ENCODE assay signal across 9 cellular contexts in the genomic region with DNA sequence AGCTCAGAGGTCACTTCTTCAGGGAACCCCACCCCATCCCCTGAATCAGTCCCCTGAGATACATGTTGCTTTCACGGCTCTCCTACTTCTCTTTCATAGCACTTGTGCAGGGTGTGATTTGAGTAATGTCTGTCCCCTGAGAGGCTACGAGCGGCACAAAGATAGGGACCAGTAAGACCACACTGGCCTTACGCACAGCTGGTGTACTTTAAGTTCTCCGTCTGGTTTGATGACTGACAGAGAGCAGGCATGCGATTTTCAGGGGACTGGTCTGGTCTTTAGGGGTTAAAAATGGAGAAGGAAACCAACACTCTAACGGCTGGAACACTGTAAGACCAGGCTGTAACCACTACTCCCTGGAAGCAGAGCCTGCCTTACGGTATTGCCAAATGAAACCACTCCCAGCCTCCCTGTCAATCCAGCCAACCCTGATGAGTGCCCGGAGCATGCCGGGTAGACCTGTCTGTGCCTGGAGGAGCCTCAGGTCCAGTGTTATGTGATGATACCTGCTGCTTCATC. TPM values are rescaled to one million over a fixed set of nuclear protein-coding genes. Genes with fewer than 3 reads are reported as not detected.
DNase-seq lines count a peak whose midpoint lies in the region; ATAC-seq and TF ChIP-seq lines count a peak whose summit lies in the region.
"Had no signal": no experiment of that assay in that cellular context is flagged by ENCODE, and none has a peak within 500 bp of the region (broad histone marks: within the 10 kb centered on the region; RNA-seq: fewer than 3 reads in every experiment).

No MANE protein-coding gene starts in this region.

- peaks cover 48% of the 10 kb centered on the region for H3K36me3 Mint-ChIP-seq in Caco-2 (ENCODE audit: insufficient read depth, unreplicated experiment)

- H3K27me3 Mint-ChIP-seq in Caco-2 (ENCODE audit: insufficient read depth, unreplicated experiment): no peaks in the 10 kb centered on the region

- in situ Hi-C loops in ACHN (cut with HindIII; ENCODE audit: low pct_ligation_motif_present, low pct_unique_long_range_greater_than_20kb, low sequenced_read_pairs): no loop called here

- no peak for TF ChIP-seq POLR2A in esophagus squamous epithelium (IDR thresholded peaks at IDR 0.05)

- intact Hi-C loops in Caco-2 (cut with micrococcal nuclease; ENCODE audit: unreplicated experiment) (loop anchor here (10.0 kb wide), 1 partner anchor 344 kb away; no protein-coding TSS in a partner anchor), Right ventricle myocardium superior (cut with DNase I) (no loop called here), esophagus squamous epithelium (cut with DNase I) (no loop called here)

- H3K27me3 ChIP-seq in Caco-2 (replicated peaks; ENCODE audit: control insufficient read depth, insufficient read depth, low read length): no peaks in the 10 kb centered on the region
- no peaks in the 10 kb centered on the region for H3K27me3 ChIP-seq in esophagus squamous epithelium

- no peak for TF ChIP-seq CTCF in Caco-2 (IDR thresholded peaks at IDR 0.05; ENCODE audit: insufficient read depth in 1 of 2, low read depth in 1 of 2, low read length in 1 of 2, severe bottlenecking in 1 of 2, unreplicated experiment in 1 of 2)
- TF ChIP-seq CTCF in esophagus squamous epithelium (IDR thresholded peaks at IDR 0.05): no peak

- ATAC-seq in GM19463 (IDR thresholded peaks at IDR 0.05; ENCODE audit: unreplicated experiment) (peak; percentile 73), HG03558 (IDR thresholded peaks at IDR 0.05; ENCODE audit: extremely low read depth, unreplicated experiment) (peak; percentile 35), Right ventricle myocardium superior (ENCODE audit: poor library complexity) (peak; percentile 60), GM18873 (IDR thresholded peaks at IDR 0.05; ENCODE audit: low FRiP score, unreplicated experiment) (no peak)

- POLR2A ChIA-PET in Caco-2 (lab: Charles Lee): no interaction called here

- H3K9me3 ChIP-seq in Caco-2 (no peaks in the 10 kb centered on the region), esophagus squamous epithelium (no peaks in the 10 kb centered on the region)

- H3K4me3 Mint-ChIP-seq in Caco-2 (ENCODE audit: unreplicated experiment): no peak overlapping the region

- no peak overlapping the region for H3K4me3 ChIP-seq in Caco-2 (ENCODE audit: low read depth, low read length)
- H3K4me3 ChIP-seq in esophagus squamous epithelium: no peak overlapping the region

- 43 to 48% methylated on average over 6 to 8 of the region's 10 CpGs for WGBS in esophagus squamous epithelium, 2 donors

- CTCF ChIA-PET in Caco-2 (lab: Charles Lee): no interaction called here

- H3K4me1 ChIP-seq in Caco-2: peaks cover 35% of the 10 kb centered on the region
- H3K4me1 ChIP-seq in esophagus squamous epithelium: peaks cover 17 to 76% (median 46%) of the 10 kb centered on the region in 3 donors

- peaks cover 29% of the 10 kb centered on the region for H3K4me1 Mint-ChIP-seq in Caco-2 (ENCODE audit: low read depth, unreplicated experiment)

- H3K36me3 ChIP-seq in Caco-2 (ENCODE audit: control insufficient read depth, insufficient read depth, low read length) (peaks cover 6% of the 10 kb centered on the region), esophagus squamous epithelium (peaks cover 0 to 50% (median 5%) of the 10 kb centered on the region in 3 donors)

- H3K27ac ChIP-seq in esophagus squamous epithelium: no peak overlapping the region

- peak overlapping the region; percentile 11 for H3K27ac Mint-ChIP-seq in Caco-2 (ENCODE audit: unreplicated experiment)

- DNase-seq in Caco-2 (no peak), Right ventricle myocardium superior (no peak), esophagus squamous epithelium (lab: John Stamatoyannopoulos, UW) (no peak), NCI-H774 (lab: John Stamatoyannopoulos, UW) (no peak), ACHN (no peak)
- DNase-seq: NK-92 treated with Interleukin-12 subunit alpha and Interleukin-12 subunit beta, amount 100 ng/mL, for 24 hours had no signal

- no TSS peak for BruUV-seq in Caco-2 (replicated peaks; lab: Mats Ljungman, UMichigan)

- no peaks in the 10 kb centered on the region for H3K9me3 Mint-ChIP-seq in Caco-2 (ENCODE audit: unreplicated experiment)

RNA-seq across cellular contexts. Expression of gene ELMO2, which starts 47.1 kb away (rescaled TPM):
- total RNA-seq in Caco-2 (2022): 75.0 and 82.4 TPM in 2 replicates
- 33.9 TPM for total RNA-seq in Right ventricle myocardium superior
- 10 to 100 TPM; 27.5 to 38.0 (median 37.0) TPM for total RNA-seq in esophagus squamous epithelium

RNA-seq across cellular contexts. Expression of gene CDH22, which starts 51.0 kb away (rescaled TPM):
- 0.11 TPM in 1 of 2 replicates, not detected in the other for total RNA-seq in Caco-2 (2022)
- total RNA-seq in Right ventricle myocardium superior: 5.5 TPM
- 1 to 10 TPM in 2 of 4 donors, under 1 TPM in 2; 0.11 to 2.3 (median 0.76) TPM for total RNA-seq in esophagus squamous epithelium
